Comparison of ENCODE assay signal across 14 cellular contexts in the genomic region with DNA sequence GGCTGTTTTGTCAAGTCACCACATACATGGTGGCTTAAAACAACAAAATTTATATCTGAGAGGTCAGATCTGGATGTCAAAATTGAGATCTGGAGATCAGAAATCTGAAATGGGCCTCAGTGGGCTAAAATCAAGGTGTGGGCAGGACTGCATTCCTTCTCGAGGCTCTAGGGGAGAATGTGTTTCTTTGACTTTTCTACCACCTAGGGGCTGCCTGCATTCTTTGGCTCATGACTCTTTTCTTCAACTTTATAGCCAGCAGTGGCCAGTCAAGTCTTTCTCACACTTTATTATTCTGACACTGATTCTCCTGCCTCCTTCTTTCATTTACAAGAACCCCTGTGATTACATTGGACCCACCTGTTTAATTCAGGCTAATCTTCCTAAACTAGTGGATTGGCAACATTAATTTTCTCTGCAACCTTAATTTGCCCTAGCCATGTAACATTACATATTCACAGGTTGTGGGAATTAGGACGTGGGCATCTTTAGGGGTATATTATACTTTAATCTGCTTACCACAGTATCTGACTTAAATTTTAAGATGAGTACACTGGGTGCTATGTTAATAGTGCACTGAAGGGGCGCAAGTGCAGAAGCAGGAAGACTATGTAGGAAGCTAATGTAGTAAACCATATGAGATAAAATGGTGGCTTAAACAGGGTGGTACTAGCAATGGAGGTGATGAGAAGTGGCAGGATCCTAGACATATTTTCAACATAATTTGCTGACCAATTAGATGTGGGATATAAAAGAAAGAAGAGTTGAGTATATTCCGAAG.
DNase-seq lines count a peak whose midpoint lies in the region; ATAC-seq and TF ChIP-seq lines count a peak whose summit lies in the region.
"Had no signal": no experiment of that assay in that cellular context is flagged by ENCODE, and none has a peak within 500 bp of the region (broad histone marks: within the 10 kb centered on the region; RNA-seq: fewer than 3 reads in every experiment).

No MANE protein-coding gene starts in this region.

- intact Hi-C loops in left colon (cut with DNase I, micrococcal nuclease) = no loop called here

- DNase-seq in ELR (ENCODE audit: low read depth) (peak; percentile 14), LNCaP clone FGC (ENCODE audit: low read depth) (no peak), fibroblast of pulmonary artery (ENCODE audit: low read depth) (no peak), hypothalamus (lab: John Stamatoyannopoulos, UW) (no peak), left colon (no peak), SIG-M5 (lab: John Stamatoyannopoulos, UW) (no peak)
- DNase-seq: CD4-positive, CD25-positive, alpha-beta regulatory T cell; MG63; NCI-H69; occipital lobe; stimulated activated CD4-positive, alpha-beta T cell treated with anti-CD3 and anti-CD28 coated beads, Interleukin-4, amount 100 ng/mL, for 1 hour had no signal

- TF ChIP-seq CTCF in LNCaP clone FGC (IDR thresholded peaks at IDR 0.05; ENCODE audit: control insufficient read depth, extremely low read depth, insufficient read depth) (peak; percentile 23; the same call in 1 of the 2 replicates), fibroblast of pulmonary artery (IDR thresholded peaks at IDR 0.05; ENCODE audit: low read length, missing control alignments) (peak; percentile 10)

- H3K4me3 ChIP-seq in LNCaP clone FGC (ENCODE audit: low read depth, low read length) = no peak overlapping the region
- no peak overlapping the region for H3K4me3 ChIP-seq in fibroblast of pulmonary artery (replicated peaks; ENCODE audit: low read depth, low read length)
- H3K4me3 ChIP-seq: MG63, suprapubic skin had no signal

- ATAC-seq in GM21576 (IDR thresholded peaks at IDR 0.05; ENCODE audit: unreplicated experiment) (peak; percentile 56), GM19467 (IDR thresholded peaks at IDR 0.05; ENCODE audit: unreplicated experiment) (no peak), left colon (no peak)
